In the genomic region with DNA sequence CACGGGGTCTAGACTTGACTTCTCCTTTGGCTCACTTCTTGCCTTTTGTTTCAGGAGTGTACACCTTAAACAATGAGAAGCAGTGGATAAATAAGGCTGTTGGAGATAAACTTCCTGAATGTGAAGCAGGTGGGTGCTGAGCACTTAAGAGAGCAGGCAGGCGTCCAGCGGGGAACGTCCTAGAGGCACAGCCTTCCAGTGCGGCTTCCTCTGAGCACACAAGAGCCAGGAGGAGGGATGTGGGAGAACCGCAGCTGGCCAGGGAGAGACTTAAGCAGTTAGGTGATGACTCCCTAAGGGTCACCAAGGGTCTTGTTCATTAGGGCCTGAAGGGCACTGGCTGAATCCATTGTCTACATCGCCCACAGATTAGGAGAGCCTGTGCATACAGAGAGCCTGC, we compare ENCODE assay signal across 12 cellular contexts. TPM values are rescaled to one million over a fixed set of nuclear protein-coding genes. Genes with fewer than 3 reads are reported as not detected.
"Had no signal": no experiment of that assay in that cellular context is flagged by ENCODE, and none has a peak within 500 bp of the region (broad histone marks: within the 10 kb centered on the region; RNA-seq: fewer than 3 reads in every experiment).

No MANE protein-coding gene starts in this region.

RNA-seq across cellular contexts. Expression of gene HPR, which starts 4.0 kb away (rescaled TPM):
- total RNA-seq: mononuclear cell; myocyte; naive thymus-derived CD4-positive, alpha-beta T cell; natural killer cell treated with Interleukin-12 subunit alpha and Interleukin-12 subunit beta and Interleukin-15 and Interleukin-18, amount 100 ng/mL, for 72 hours; neural crest cell; occipital lobe; osteocyte; skeletal muscle tissue; smooth muscle cell; temporal lobe; transverse colon had no signal

RNA-seq across cellular contexts. Expression of gene HP, which starts 4.8 kb away (rescaled TPM):
- total RNA-seq: mesothelial cell of epicardium; myocyte; natural killer cell treated with Interleukin-12 subunit alpha and Interleukin-12 subunit beta and Interleukin-15 and Interleukin-18, amount 100 ng/mL, for 72 hours; neural crest cell; osteocyte; smooth muscle cell had no signal
